In genomic region chr2:109045505-109045904, GRCh38 we compare ENCODE assay signal across 23 cellular contexts. TPM values are rescaled to one million over a fixed set of nuclear protein-coding genes. Genes with fewer than 3 reads are reported as not detected.
DNase-seq lines count a peak whose midpoint lies in the region; ATAC-seq and TF ChIP-seq lines count a peak whose summit lies in the region.
"Had no signal": no experiment of that assay in that cellular context is flagged by ENCODE, and none has a peak within 500 bp of the region (broad histone marks: within the 10 kb centered on the region; RNA-seq: fewer than 3 reads in every experiment).

No MANE protein-coding gene starts in this region.

- no peak for ATAC-seq in CD4-positive, alpha-beta T cell (ENCODE audit: poor library complexity)
- no peak for ATAC-seq in GM18867 (IDR thresholded peaks at IDR 0.05; ENCODE audit: unreplicated experiment)
- no peak for ATAC-seq in HG03097 (IDR thresholded peaks at IDR 0.05; ENCODE audit: low FRiP score, unreplicated experiment)
- ATAC-seq: Panc1 had no signal

- H3K36me3 ChIP-seq in Karpas-422 (ENCODE audit: insufficient read depth, low read length), result no peaks in the 10 kb centered on the region

- POLR2A ChIA-PET in CD4-positive, alpha-beta T cell (lab: Charles Lee), result interaction anchor here (0.6 to 1.1 kb wide), 2 partner anchors 13 to 225 kb away, joined by 3 read pairs; no protein-coding TSS in a partner anchor

- no peak overlapping the region for H3K27ac Mint-ChIP-seq in CD4-positive, alpha-beta T cell
- peak overlapping the region; percentile 96 for H3K27ac Mint-ChIP-seq in nephron progenitor cell
- H3K27ac Mint-ChIP-seq: B cell had no signal

- H3K9me3 Mint-ChIP-seq in CD4-positive, alpha-beta T cell, result no peaks in the 10 kb centered on the region
- no peaks in the 10 kb centered on the region for H3K9me3 Mint-ChIP-seq in nephron progenitor cell

- no peaks in the 10 kb centered on the region for H3K9me2 ChIP-seq in Karpas-422 (replicated peaks; ENCODE audit: insufficient read depth, low read length)
- H3K9me2 ChIP-seq: SK-N-SH had no signal

- DNase-seq in CD4-positive, alpha-beta T cell, result no peak
- peak; percentile 32 for DNase-seq in Karpas-422
- peak; percentile 46 for DNase-seq in left kidney (ENCODE audit: low read depth, low spot score)
- no peak for DNase-seq in nephron progenitor cell
- no peak for DNase-seq in NCI-H1417 treated with DMSO at 0.1 percent for 48 hours (lab: John Stamatoyannopoulos, UW)
- DNase-seq in NCI-H510A treated with DMSO at 0.1 percent for 48 hours (lab: John Stamatoyannopoulos, UW), result no peak
- DNase-seq: COR-L47; DMS79; H9; Kasumi-1; MM.1S; NCI-H1048; NCI-H1436; NCI-H1930; NCI-H510A; NCI-H774; NK-92 treated with Interleukin-12 subunit alpha and Interleukin-12 subunit beta, amount 100 ng/mL, for 24 hours; SIG-M5; SK-N-SH had no signal

- H3K4me1 ChIP-seq in Karpas-422 (ENCODE audit: low read length), result no peaks in the 10 kb centered on the region

- no peak overlapping the region for H2AFZ ChIP-seq in Karpas-422 (ENCODE audit: low read length)

- no peaks in the 10 kb centered on the region for H3K36me3 Mint-ChIP-seq in CD4-positive, alpha-beta T cell (ENCODE audit: low read depth)
- H3K36me3 Mint-ChIP-seq in nephron progenitor cell (ENCODE audit: low read depth), result peaks cover 6% of the 10 kb centered on the region

- H3K4me1 Mint-ChIP-seq in CD4-positive, alpha-beta T cell (ENCODE audit: low read depth), result peaks cover 39% of the 10 kb centered on the region
- peaks cover 56% of the 10 kb centered on the region for H3K4me1 Mint-ChIP-seq in nephron progenitor cell
- H3K4me1 Mint-ChIP-seq: B cell had no signal

- H3K9me3 ChIP-seq in CD4-positive, alpha-beta T cell (ENCODE audit: control insufficient read depth, low read length), result no peaks in the 10 kb centered on the region
- no peaks in the 10 kb centered on the region for H3K9me3 ChIP-seq in Karpas-422 (ENCODE audit: low read length)
- H3K9me3 ChIP-seq: SK-N-SH had no signal

- CTCF ChIA-PET in CD4-positive, alpha-beta T cell (lab: Charles Lee), result interaction anchor here (0.6 to 1.7 kb wide), 2 partner anchors 14 to 31 kb away, joined by 3 to 4 read pairs; no protein-coding TSS in a partner anchor

- no peak overlapping the region for H3K27ac ChIP-seq in CD4-positive, alpha-beta T cell (ENCODE audit: low read depth, low read length)
- no peak overlapping the region for H3K27ac ChIP-seq in Karpas-422 (ENCODE audit: low read length)

- H3K4me2 ChIP-seq in Karpas-422 (ENCODE audit: low read depth, low read length, poor library complexity, severe bottlenecking), result no peak overlapping the region
- H3K4me2 ChIP-seq: SK-N-SH had no signal

- no peak overlapping the region for H3K4me3 ChIP-seq in Karpas-422 (ENCODE audit: low read length)

- peak overlapping the region; percentile 51 for H3K4me3 Mint-ChIP-seq in CD4-positive, alpha-beta T cell
- H3K4me3 Mint-ChIP-seq in nephron progenitor cell, result peak overlapping the region; percentile 49
- H3K4me3 Mint-ChIP-seq: B cell, H9 had no signal

- no peaks in the 10 kb centered on the region for H4K20me1 ChIP-seq in Karpas-422 (ENCODE audit: insufficient read depth, low read depth, low read length)

- H3K9ac ChIP-seq in Karpas-422 (ENCODE audit: low read length), result no peak overlapping the region
- H3K9ac ChIP-seq: SK-N-SH had no signal

- H3K79me2 ChIP-seq in Karpas-422 (ENCODE audit: low read length), result no peaks in the 10 kb centered on the region

- H3K27me3 ChIP-seq in CD4-positive, alpha-beta T cell (ENCODE audit: control insufficient read depth, insufficient read depth, low read length), result no peaks in the 10 kb centered on the region
- no peaks in the 10 kb centered on the region for H3K27me3 ChIP-seq in Karpas-422 (ENCODE audit: low read length)

- H3K27me3 Mint-ChIP-seq in CD4-positive, alpha-beta T cell, result no peaks in the 10 kb centered on the region
- no peaks in the 10 kb centered on the region for H3K27me3 Mint-ChIP-seq in nephron progenitor cell (ENCODE audit: low read depth, poor library complexity)

- TF ChIP-seq CTCF in CD4-positive, alpha-beta T cell (IDR thresholded peaks at IDR 0.05), result no peak
- no peak for TF ChIP-seq CTCF in nephron progenitor cell (IDR thresholded peaks at IDR 0.05)

- intact Hi-C loops in CD4-positive, alpha-beta T cell (cut with DNase I, micrococcal nuclease), result no loop called here

RNA-seq across cellular contexts. Expression of gene EDAR, which starts 56.5 kb away (rescaled TPM):
- 10 to 100 TPM in 1 of 2 experiments, 1 to 10 TPM in 1; 9.4 to 10.3 TPM for total RNA-seq in CD4-positive, alpha-beta T cell
- total RNA-seq in Karpas-422 (2014; rRNA removed; shearing (Covaris generic); ENCODE audit: low replicate concordance), result not detected in 2 replicates
- total RNA-seq: B cell, H9 had no signal

Comparison
In these comparisons a context has a peak if more than half of its experiments do, and no peak if none do; other contexts are left out.
1. DNase-seq: peak in Karpas-422 (single experiment) and left kidney (single experiment); none in CD4-positive, alpha-beta T cell (0 of 10), nephron progenitor cell (single experiment), NCI-H1417 treated with DMSO at 0.1 percent for 48 hours (single experiment) and NCI-H510A treated with DMSO at 0.1 percent for 48 hours (single experiment).
2. RNA of gene EDAR, which starts 56.5 kb away (total RNA-seq): 9.4 to 10.3 TPM in CD4-positive, alpha-beta T cell; not detected in Karpas-422; every median in the first group is over 10 times any median in the second.